Comparison of ENCODE assay signal across 32 cellular contexts in genomic region chr9:102225806-102226441, GRCh38.
"Had no signal": no experiment of that assay in that cellular context is flagged by ENCODE, and none has a peak within 500 bp of the region (broad histone marks: within the 10 kb centered on the region; RNA-seq: fewer than 3 reads in every experiment).

No MANE protein-coding gene starts in this region.

- H3K27ac ChIP-seq: breast epithelium, esophagus muscularis mucosa, foreskin keratinocyte, heart left ventricle, left lung, sigmoid colon, thyroid gland, upper lobe of left lung, vagina had no signal

- H3K36me3 ChIP-seq: breast epithelium, esophagus muscularis mucosa, heart left ventricle, left lung, sigmoid colon, thyroid gland, upper lobe of left lung, vagina had no signal

- H3K4me1 ChIP-seq: breast epithelium, esophagus muscularis mucosa, foreskin keratinocyte, heart left ventricle, left lung, sigmoid colon, thyroid gland, upper lobe of left lung, vagina had no signal

- H3K9me3 Mint-ChIP-seq: activated CD8-positive, alpha-beta T cell treated with anti-CD3 and anti-CD28 coated beads for 36 hours; activated T-cell treated with anti-CD3 and anti-CD28 coated beads, Interleukin-2, amount 50 U/mL, for 4 hours; stimulated activated memory B cell treated with anti-CD40 and anti-IgM and Interleukin-4, amounts not matched to agents 10 μg/mL and 1 μg/mL and 100 μg/mL, for 72 hours; stimulated activated naive CD8-positive, alpha-beta T cell treated with anti-CD3 and anti-CD28 coated beads, Interleukin-15, amount 100 ng/mL, for 72 hours; WTC11 had no signal

- H3K27ac Mint-ChIP-seq: activated CD8-positive, alpha-beta T cell treated with anti-CD3 and anti-CD28 coated beads for 36 hours; activated naive CD8-positive, alpha-beta T cell; activated T-helper 2 cell treated with anti-CD3 and anti-CD28 coated beads, Interferon-gamma antibody, Interleukin-2, Interleukin-4, amounts not matched to agents 10 μg/mL and 5 μg/mL and 100 μg/mL, durations not matched to agents 14 hours and 24 hours and 36 hours; natural killer cell treated with Interleukin-12 subunit alpha and Interleukin-12 subunit beta and Interleukin-15 and Interleukin-18, amount 100 ng/mL, for 72 hours; progenitor cell of endocrine pancreas; stimulated activated memory B cell treated with anti-CD40 and anti-IgM and Interleukin-4, amounts not matched to agents 10 μg/mL and 1 μg/mL and 100 μg/mL, for 72 hours; stimulated activated naive CD8-positive, alpha-beta T cell treated with anti-CD3 and anti-CD28 coated beads, Interleukin-15, amount 100 ng/mL, for 72 hours; WTC11 had no signal

- DNase-seq: activated CD4-positive, alpha-beta T cell treated with anti-CD3 and anti-CD28 coated beads for 1 hour; activated CD4-positive, alpha-beta T cell treated with anti-CD3 and anti-CD28 coated beads, Interleukin-2, amount 50 U/mL, for 1 hour; activated CD8-positive, alpha-beta T cell treated with anti-CD3 and anti-CD28 coated beads for 36 hours; activated naive CD4-positive, alpha-beta T cell treated with Interleukin-2 at 50 U/mL for 16 hours; activated T-cell treated with anti-CD3 and anti-CD28 coated beads, Interleukin-2, amount 50 U/mL, for 4 hours; aorta; central memory CD4-positive, alpha-beta T cell; foreskin keratinocyte; heart left ventricle; kidney glomerular epithelial cell; left lung; mesendoderm; retina; sigmoid colon; small intestine; stimulated activated CD4-positive, alpha-beta T cell treated with anti-CD3 and anti-CD28 coated beads, Interleukin-1b, Interleukin-23, amount 100 ng/mL, for 48 hours; stimulated activated CD4-positive, alpha-beta T cell treated with anti-CD3 and anti-CD28 coated beads, Interleukin-4, amount 100 ng/mL, for 4 hours; stimulated activated CD8-positive, alpha-beta memory T cell treated with anti-CD3 and anti-CD28 coated beads, Interleukin-4, amount 100 ng/mL, for 48 hours; stimulated activated naive CD8-positive, alpha-beta T cell treated with anti-CD3 and anti-CD28 coated beads, Interleukin-15, amount 100 ng/mL, for 72 hours; substantia nigra; thyroid gland; upper lobe of left lung had no signal

- ATAC-seq: activated CD8-positive, alpha-beta T cell treated with anti-CD3 and anti-CD28 coated beads for 36 hours; activated T-cell treated with anti-CD3 and anti-CD28 coated beads, Interleukin-2, amount 50 U/mL, for 4 hours; foreskin keratinocyte; left lung; natural killer cell treated with Interleukin-12 subunit alpha and Interleukin-12 subunit beta and Interleukin-15 and Interleukin-18, amount 100 ng/mL, for 72 hours; stimulated activated memory B cell treated with anti-CD40 and anti-IgM and Interleukin-4, amounts not matched to agents 10 μg/mL and 1 μg/mL and 100 μg/mL, for 72 hours; stimulated activated naive CD8-positive, alpha-beta T cell treated with anti-CD3 and anti-CD28 coated beads, Interleukin-15, amount 100 ng/mL, for 72 hours; WTC11 had no signal

- H3K9me3 ChIP-seq: breast epithelium, esophagus muscularis mucosa, heart left ventricle, left lung, sigmoid colon, thyroid gland, upper lobe of left lung, vagina had no signal

- H3K27me3 Mint-ChIP-seq: activated CD8-positive, alpha-beta T cell treated with anti-CD3 and anti-CD28 coated beads for 36 hours; activated naive CD8-positive, alpha-beta T cell; natural killer cell treated with Interleukin-12 subunit alpha and Interleukin-12 subunit beta and Interleukin-15 and Interleukin-18, amount 100 ng/mL, for 72 hours; progenitor cell of endocrine pancreas; stimulated activated memory B cell treated with anti-CD40 and anti-IgM and Interleukin-4, amounts not matched to agents 10 μg/mL and 1 μg/mL and 100 μg/mL, for 72 hours; stimulated activated naive CD8-positive, alpha-beta T cell treated with anti-CD3 and anti-CD28 coated beads, Interleukin-15, amount 100 ng/mL, for 72 hours had no signal

- H3K36me3 Mint-ChIP-seq: activated naive CD8-positive, alpha-beta T cell; natural killer cell treated with Interleukin-12 subunit alpha and Interleukin-12 subunit beta and Interleukin-15 and Interleukin-18, amount 100 ng/mL, for 72 hours; stimulated activated memory B cell treated with anti-CD40 and anti-IgM and Interleukin-4, amounts not matched to agents 10 μg/mL and 1 μg/mL and 100 μg/mL, for 72 hours; WTC11 had no signal

- H3K4me1 Mint-ChIP-seq: stimulated activated memory B cell treated with anti-CD40 and anti-IgM and Interleukin-4, amounts not matched to agents 10 μg/mL and 1 μg/mL and 100 μg/mL, for 72 hours; stimulated activated naive CD8-positive, alpha-beta T cell treated with anti-CD3 and anti-CD28 coated beads, Interleukin-15, amount 100 ng/mL, for 72 hours; WTC11 had no signal

- H3K4me3 Mint-ChIP-seq: activated CD8-positive, alpha-beta T cell treated with anti-CD3 and anti-CD28 coated beads for 36 hours; activated naive CD8-positive, alpha-beta T cell; activated T-cell treated with anti-CD3 and anti-CD28 coated beads, Interleukin-2, amount 50 U/mL, for 4 hours; natural killer cell treated with Interleukin-12 subunit alpha and Interleukin-12 subunit beta and Interleukin-15 and Interleukin-18, amount 100 ng/mL, for 72 hours; stimulated activated memory B cell treated with anti-CD40 and anti-IgM and Interleukin-4, amounts not matched to agents 10 μg/mL and 1 μg/mL and 100 μg/mL, for 72 hours; stimulated activated naive CD8-positive, alpha-beta T cell treated with anti-CD3 and anti-CD28 coated beads, Interleukin-15, amount 100 ng/mL, for 72 hours; WTC11 had no signal

- H3K4me3 ChIP-seq: breast epithelium, esophagus muscularis mucosa, heart left ventricle, left lung, lung, sigmoid colon, thyroid gland, upper lobe of left lung, vagina had no signal

- H3K27me3 ChIP-seq: breast epithelium, esophagus muscularis mucosa, foreskin keratinocyte, heart left ventricle, left lung, sigmoid colon, thyroid gland, upper lobe of left lung, vagina had no signal
